Comparison of ENCODE assay signal across 31 cellular contexts in genomic region chrX:85136409-85136808, GRCh38.
"Had no signal": no experiment of that assay in that cellular context is flagged by ENCODE, and none has a peak within 500 bp of the region (broad histone marks: within the 10 kb centered on the region; RNA-seq: fewer than 3 reads in every experiment).

No MANE protein-coding gene starts in this region.

- ATAC-seq: activated naive CD4-positive, alpha-beta T cell treated with anti-CD3 and anti-CD28 coated beads, Interleukin-2, amount 50 U/mL, for 72 hours; activated naive CD8-positive, alpha-beta T cell treated with anti-CD3 and anti-CD28 coated beads, Interleukin-2, amount 50 U/mL, for 24 hours; activated T-cell treated with anti-CD3 and anti-CD28 coated beads, Interleukin-2, amount 50 U/mL, for 4 hours; activated T-cell treated with anti-CD3 and anti-CD28 coated beads, Interleukin-2, amount 50 U/mL, for 72 hours; activated T-helper 17 cell treated with anti-CD3 and anti-CD28 coated beads, Interleukin-2, amount 50 U/mL, for 72 hours; body of pancreas had no signal

- H3K9me3 ChIP-seq: adrenal gland, ascending aorta, body of pancreas had no signal

- H3K27ac ChIP-seq: adrenal gland, ascending aorta, body of pancreas, brain microvascular endothelial cell, breast epithelium, cardiac muscle cell had no signal

- H3K4me1 ChIP-seq: adrenal gland, ascending aorta, body of pancreas, breast epithelium had no signal

- H3K27me3 ChIP-seq: ascending aorta, body of pancreas, brain microvascular endothelial cell, cardiac muscle cell had no signal

- DNase-seq: activated effector memory CD4-positive, alpha-beta T cell treated with anti-CD3 and anti-CD28 coated beads, Interleukin-2, amount 50 U/mL, for 16 hours; activated effector memory CD4-positive, alpha-beta T cell treated with Interleukin-2 at 50 U/mL for 16 hours; activated gamma-delta T cell; activated gamma-delta T cell treated with Interleukin-2 at 50 U/mL for 16 hours; activated naive CD4-positive, alpha-beta T cell; activated naive CD4-positive, alpha-beta T cell treated with anti-CD3 and anti-CD28 coated beads for 36 hours; activated naive CD4-positive, alpha-beta T cell treated with anti-CD3 and anti-CD28 coated beads, Interleukin-2, amount 10 ng/mL, durations not matched to agents 7 days and 5 days; activated naive CD4-positive, alpha-beta T cell treated with anti-CD3 and anti-CD28 coated beads, Interleukin-2, amount 50 U/mL, for 16 hours; activated naive CD8-positive, alpha-beta T cell treated with anti-CD3 and anti-CD28 coated beads for 36 hours; activated naive CD8-positive, alpha-beta T cell treated with anti-CD3 and anti-CD28 coated beads, Interleukin-2, amount 10 ng/mL, durations not matched to agents 7 days and 5 days; activated naive CD8-positive, alpha-beta T cell treated with anti-CD3 and anti-CD28 coated beads, Interleukin-2, amount 50 U/mL, for 24 hours; activated T-cell treated with anti-CD3 and anti-CD28 coated beads, Interleukin-2, amount 50 U/mL, for 1 hour; activated T-cell treated with anti-CD3 and anti-CD28 coated beads, Interleukin-2, amount 50 U/mL, for 24 hours; activated T-cell treated with anti-CD3 and anti-CD28 coated beads, Interleukin-2, amount 50 U/mL, for 4 hours; activated T-cell treated with anti-CD3 and anti-CD28 coated beads, Interleukin-2, amount 50 U/mL, for 48 hours; activated T-cell treated with anti-CD3 and anti-CD28 coated beads, Interleukin-2, amount 50 U/mL, for 72 hours; adrenal gland; amniotic stem cell; amygdala; anterior cingulate cortex; aorta; body of pancreas; brain microvascular endothelial cell; caudate nucleus; central memory CD4-positive, alpha-beta T cell; cerebellar nuclear complex had no signal

- H3K36me3 ChIP-seq: adrenal gland, ascending aorta, brain microvascular endothelial cell, breast epithelium, cardiac muscle cell had no signal

- H3K4me3 ChIP-seq: adrenal gland, ascending aorta, body of pancreas, breast epithelium, cardiac muscle cell had no signal
